8 cellular contexts compared by ENCODE assay signal in the genomic region with DNA sequence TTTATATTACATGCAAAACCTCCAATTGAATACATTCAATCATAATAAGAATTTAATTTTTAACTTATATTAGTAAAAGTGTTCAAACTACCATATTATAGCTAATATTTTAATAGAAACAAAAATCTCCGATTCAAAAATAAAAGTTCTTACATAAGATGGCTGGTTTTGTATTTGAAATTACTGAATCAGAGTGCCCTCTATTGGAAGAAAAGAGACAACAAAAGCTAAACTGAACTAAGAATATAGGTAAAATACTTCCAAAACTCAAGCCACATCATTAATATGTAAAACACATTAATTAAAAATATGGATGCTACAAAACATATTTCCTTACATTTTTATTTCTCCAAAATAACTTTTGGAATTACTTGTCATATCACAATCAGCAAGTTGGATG.
DNase-seq lines count a peak whose midpoint lies in the region; ATAC-seq and TF ChIP-seq lines count a peak whose summit lies in the region.

No MANE protein-coding gene starts in this region.

- H3K4me3 Mint-ChIP-seq in glutamatergic neuron (ENCODE audit: unreplicated experiment): no peak overlapping the region
- no peak overlapping the region for H3K4me3 Mint-ChIP-seq in activated T-helper 1 cell treated with anti-CD3 and anti-CD28 coated beads, Interleukin-12 subunit alpha, Interleukin-12 subunit beta, Interleukin-2, Interleukin-4 antibody, amounts not matched to agents 30 ng/mL and 10 ng/mL and 1 ng/mL, durations not matched to agents 14 hours and 24 hours and 36 hours

- TF ChIP-seq CTCF in AG04450 (IDR thresholded peaks at IDR 0.05; ENCODE audit: low read depth, low read length): peak; percentile 50
- TF ChIP-seq CTCF in glutamatergic neuron (IDR thresholded peaks at IDR 0.05; ENCODE audit: partially characterized antibody, unreplicated experiment): peak; percentile 41

- no peaks in the 10 kb centered on the region for H3K27me3 Mint-ChIP-seq in glutamatergic neuron (ENCODE audit: unreplicated experiment)
- H3K27me3 Mint-ChIP-seq in activated T-helper 1 cell treated with anti-CD3 and anti-CD28 coated beads, Interleukin-12 subunit alpha, Interleukin-12 subunit beta, Interleukin-2, Interleukin-4 antibody, amounts not matched to agents 30 ng/mL and 10 ng/mL and 1 ng/mL, durations not matched to agents 14 hours and 24 hours and 36 hours (ENCODE audit: insufficient read depth): no peaks in the 10 kb centered on the region

- no peaks in the 10 kb centered on the region for H3K9me3 Mint-ChIP-seq in glutamatergic neuron (ENCODE audit: unreplicated experiment)
- no peaks in the 10 kb centered on the region for H3K9me3 Mint-ChIP-seq in activated T-helper 1 cell treated with anti-CD3 and anti-CD28 coated beads, Interleukin-12 subunit alpha, Interleukin-12 subunit beta, Interleukin-2, Interleukin-4 antibody, amounts not matched to agents 30 ng/mL and 10 ng/mL and 1 ng/mL, durations not matched to agents 14 hours and 24 hours and 36 hours

- H3K4me3 ChIP-seq in AG04450 (ENCODE audit: low read depth, low read length): no peak overlapping the region

- H3K27ac Mint-ChIP-seq in glutamatergic neuron (ENCODE audit: unreplicated experiment): no peak overlapping the region
- no peak overlapping the region for H3K27ac Mint-ChIP-seq in activated T-helper 1 cell treated with anti-CD3 and anti-CD28 coated beads, Interleukin-12 subunit alpha, Interleukin-12 subunit beta, Interleukin-2, Interleukin-4 antibody, amounts not matched to agents 30 ng/mL and 10 ng/mL and 1 ng/mL, durations not matched to agents 14 hours and 24 hours and 36 hours

- H3K27ac ChIP-seq in AG04450 (ENCODE audit: low read depth, low read length): no peak overlapping the region

- DNase-seq in AG04450 (ENCODE audit: low read depth, low spot score) (no peak), HT-29 (ENCODE audit: low spot score) (peak; percentile 33), SHP77 treated with DMSO at 0.1 percent for 48 hours (lab: John Stamatoyannopoulos, UW) (peak; percentile 11), glutamatergic neuron (no peak), hepatic stellate cell (ENCODE audit: low spot score) (no peak), GOT3 (lab: John Stamatoyannopoulos, UW) (no peak)
- no peak for DNase-seq in activated T-helper 1 cell treated with anti-CD3 and anti-CD28 coated beads, Interleukin-12 subunit alpha, Interleukin-12 subunit beta, Interleukin-2, Interleukin-4 antibody, amounts not matched to agents 30 ng/mL and 10 ng/mL and 1 ng/mL, durations not matched to agents 14 hours and 24 hours and 36 hours (ENCODE audit: low spot score)

- no peaks in the 10 kb centered on the region for H3K9me3 ChIP-seq in AG04450 (ENCODE audit: control insufficient read depth, insufficient read depth, low read length)

- POLR2A ChIA-PET in AG04450 (lab: Yijun Ruan, JAX): no interaction called here

- intact Hi-C loops in activated T-helper 1 cell treated with anti-CD3 and anti-CD28 coated beads, Interleukin-12 subunit alpha, Interleukin-12 subunit beta, Interleukin-2, Interleukin-4 antibody, amounts not matched to agents 30 ng/mL and 10 ng/mL and 1 ng/mL, durations not matched to agents 14 hours and 24 hours and 36 hours (cut with micrococcal nuclease): no loop called here

- no peak for ATAC-seq in GM18868 (IDR thresholded peaks at IDR 0.05; ENCODE audit: unreplicated experiment)

- H3K36me3 Mint-ChIP-seq in glutamatergic neuron (ENCODE audit: unreplicated experiment): no peaks in the 10 kb centered on the region
- H3K36me3 Mint-ChIP-seq in activated T-helper 1 cell treated with anti-CD3 and anti-CD28 coated beads, Interleukin-12 subunit alpha, Interleukin-12 subunit beta, Interleukin-2, Interleukin-4 antibody, amounts not matched to agents 30 ng/mL and 10 ng/mL and 1 ng/mL, durations not matched to agents 14 hours and 24 hours and 36 hours (ENCODE audit: low read depth): no peaks in the 10 kb centered on the region

- no peaks in the 10 kb centered on the region for H3K27me3 ChIP-seq in AG04450 (ENCODE audit: control insufficient read depth, insufficient read depth, low read length)

- CTCF ChIA-PET in AG04450 (lab: Charles Lee): interaction anchor here (0.6 to 1.9 kb wide), 12 partner anchors 8 to 1734 kb away, joined by 3 to 32 read pairs (median 4); no protein-coding TSS in a partner anchor

- no peaks in the 10 kb centered on the region for H3K4me1 Mint-ChIP-seq in glutamatergic neuron (ENCODE audit: low read depth, unreplicated experiment)
- H3K4me1 Mint-ChIP-seq in activated T-helper 1 cell treated with anti-CD3 and anti-CD28 coated beads, Interleukin-12 subunit alpha, Interleukin-12 subunit beta, Interleukin-2, Interleukin-4 antibody, amounts not matched to agents 30 ng/mL and 10 ng/mL and 1 ng/mL, durations not matched to agents 14 hours and 24 hours and 36 hours (ENCODE audit: low read depth): no peaks in the 10 kb centered on the region

Comparison
In these comparisons a context has a peak if more than half of its experiments do, and no peak if none do; other contexts are left out.
1. DNase-seq: peak in HT-29 (single experiment) and SHP77 treated with DMSO at 0.1 percent for 48 hours (single experiment); none in AG04450 (single experiment), glutamatergic neuron (single experiment), hepatic stellate cell (single experiment), activated T-helper 1 cell treated with anti-CD3 and anti-CD28 coated beads, Interleukin-12 subunit alpha, Interleukin-12 subunit beta, Interleukin-2, Interleukin-4 antibody, amounts not matched to agents 30 ng/mL and 10 ng/mL and 1 ng/mL, durations not matched to agents 14 hours and 24 hours and 36 hours (single experiment) and GOT3 (single experiment).